ENCODE assay signal across 1 cellular context in genomic region chr2:75561566-75562512, GRCh38.
TF ChIP-seq lines count a peak whose summit lies in the region.

No MANE protein-coding gene starts in this region.

TF ChIP-seq in HepG2, 621 proteins besides CTCF, POLR2A, EP300 and RAD21 (continues in another document):
- TF ChIP-seq LBX2 (CRISPR knock-in tag; IDR thresholded peaks at IDR 0.05; ENCODE audit: borderline replicate concordance) (0 out of 2 replicates have a peak, but pooled peaks have one; percentile 41), MEIS2 (CRISPR knock-in tag; IDR thresholded peaks at IDR 0.05) (peak; percentile 37; the same call in 1 of the 2 replicates), MAX (IDR thresholded peaks at IDR 0.05) (peak; percentile 51; the same call in 1 of the 2 replicates), BRD4 (CRISPR knock-in tag; IDR thresholded peaks at IDR 0.05) (peak; percentile 72), PITX1 (CRISPR knock-in tag; IDR thresholded peaks at IDR 0.05) (0 out of 2 replicates have a peak, but pooled peaks have one; percentile 31), ZNF564 (CRISPR knock-in tag; IDR thresholded peaks at IDR 0.05) (0 out of 2 replicates have a peak, but pooled peaks have one; percentile 15), ZNF224 (CRISPR knock-in tag; IDR thresholded peaks at IDR 0.05) (no peak), ATF5 (CRISPR knock-in tag; IDR thresholded peaks at IDR 0.05; ENCODE audit: low read depth) (no peak), ZNF607 (CRISPR knock-in tag; IDR thresholded peaks at IDR 0.05; ENCODE audit: borderline replicate concordance) (no peak), SAFB2 (CRISPR knock-in tag; IDR thresholded peaks at IDR 0.05; ENCODE audit: borderline replicate concordance, low read depth) (0 out of 2 replicates have a peak, but pooled peaks have one; percentile 8), ZNF441 (CRISPR knock-in tag; IDR thresholded peaks at IDR 0.05; ENCODE audit: borderline replicate concordance) (0 out of 2 replicates have a peak, but pooled peaks have one; percentile 28), E2F1 (CRISPR knock-in tag; IDR thresholded peaks at IDR 0.05) (no peak), FOXJ3 (CRISPR knock-in tag; IDR thresholded peaks at IDR 0.05; ENCODE audit: borderline replicate concordance) (no peak), ELF3 (CRISPR knock-in tag; IDR thresholded peaks at IDR 0.05) (peak; percentile 17; the same call in 1 of the 2 replicates), ARNTL (CRISPR knock-in tag; IDR thresholded peaks at IDR 0.05) (no peak), ELF4 (CRISPR knock-in tag; IDR thresholded peaks at IDR 0.05; ENCODE audit: borderline replicate concordance) (0 out of 2 replicates have a peak, but pooled peaks have one; percentile 28), SSRP1 (CRISPR knock-in tag; IDR thresholded peaks at IDR 0.05) (peak; percentile 66; the same call in 1 of the 2 replicates), ELF1 (CRISPR knock-in tag; IDR thresholded peaks at IDR 0.05) (0 out of 2 replicates have a peak, but pooled peaks have one; percentile 14), NFYB (CRISPR knock-in tag; IDR thresholded peaks at IDR 0.05) (no peak), ZNF879 (CRISPR knock-in tag; IDR thresholded peaks at IDR 0.05) (no peak), ZNF788 (CRISPR knock-in tag; IDR thresholded peaks at IDR 0.05; ENCODE audit: borderline replicate concordance) (peak; percentile 42; the same call in 1 of the 2 replicates), ZBTB26 (CRISPR knock-in tag; IDR thresholded peaks at IDR 0.05; ENCODE audit: borderline replicate concordance) (0 out of 2 replicates have a peak, but pooled peaks have one; percentile 54), MYC (CRISPR knock-in tag; IDR thresholded peaks at IDR 0.05; ENCODE audit: borderline replicate concordance) (peak; percentile 58), ZSCAN20 (CRISPR knock-in tag; IDR thresholded peaks at IDR 0.05; ENCODE audit: borderline replicate concordance) (0 out of 2 replicates have a peak, but pooled peaks have one; percentile 42), FOXC1 (CRISPR knock-in tag; IDR thresholded peaks at IDR 0.05; ENCODE audit: borderline replicate concordance) (peak; percentile 71), E2F2 (CRISPR knock-in tag; IDR thresholded peaks at IDR 0.05; ENCODE audit: borderline replicate concordance) (0 out of 2 replicates have a peak, but pooled peaks have one; percentile 39), SNAPC2 (CRISPR knock-in tag; IDR thresholded peaks at IDR 0.05) (0 out of 2 replicates have a peak, but pooled peaks have one; percentile 32), ZEB1 (IDR thresholded peaks at IDR 0.05; ENCODE audit: insufficient replicate concordance, low read depth) (peak; percentile 30), THYN1 (CRISPR knock-in tag; IDR thresholded peaks at IDR 0.05; ENCODE audit: borderline replicate concordance, low read depth) (0 out of 2 replicates have a peak, but pooled peaks have one; percentile 34), MIER3 (CRISPR knock-in tag; IDR thresholded peaks at IDR 0.05; ENCODE audit: borderline replicate concordance) (0 out of 2 replicates have a peak, but pooled peaks have one; percentile 15), ZNF574 (CRISPR knock-in tag; IDR thresholded peaks at IDR 0.05) (peak; percentile 75), CCDC6 (CRISPR knock-in tag; IDR thresholded peaks at IDR 0.05) (0 out of 2 replicates have a peak, but pooled peaks have one; percentile 28), HMG20B (CRISPR knock-in tag; conservative IDR thresholded peaks at IDR 0.05) (0 out of 2 replicates have a peak, but pooled peaks have one; percentile 14), ZBTB3 (CRISPR knock-in tag; IDR thresholded peaks at IDR 0.05; ENCODE audit: borderline replicate concordance, low read depth) (0 out of 2 replicates have a peak, but pooled peaks have one; percentile 23), MED13 (CRISPR knock-in tag; IDR thresholded peaks at IDR 0.05) (no peak), ZC3H4 (CRISPR knock-in tag; IDR thresholded peaks at IDR 0.05; ENCODE audit: borderline replicate concordance) (0 out of 2 replicates have a peak, but pooled peaks have one; percentile 67), ZBTB37 (CRISPR knock-in tag; IDR thresholded peaks at IDR 0.05) (no peak), RBFOX2 (IDR thresholded peaks at IDR 0.05; ENCODE audit: low read depth, low read length) (peak; percentile 59), POLR2G (IDR thresholded peaks at IDR 0.05; ENCODE audit: low read depth, low read length) (peak; percentile 49; the same call in 1 of the 2 replicates), KDM2A (CRISPR knock-in tag; IDR thresholded peaks at IDR 0.05; ENCODE audit: borderline replicate concordance, low read depth) (0 out of 2 replicates have a peak, but pooled peaks have one; percentile 24), MAFF (IDR thresholded peaks at IDR 0.05; ENCODE audit: low read depth, low read length) (no peak), NFRKB (IDR thresholded peaks at IDR 0.05) (no peak), BORCS8-MEF2B (CRISPR knock-in tag; IDR thresholded peaks at IDR 0.05) (no peak), ZNF773 (CRISPR knock-in tag; IDR thresholded peaks at IDR 0.05; ENCODE audit: borderline replicate concordance) (peak; percentile 66; the same call in 1 of the 2 replicates)
- TF ChIP-seq, protein P1, sequence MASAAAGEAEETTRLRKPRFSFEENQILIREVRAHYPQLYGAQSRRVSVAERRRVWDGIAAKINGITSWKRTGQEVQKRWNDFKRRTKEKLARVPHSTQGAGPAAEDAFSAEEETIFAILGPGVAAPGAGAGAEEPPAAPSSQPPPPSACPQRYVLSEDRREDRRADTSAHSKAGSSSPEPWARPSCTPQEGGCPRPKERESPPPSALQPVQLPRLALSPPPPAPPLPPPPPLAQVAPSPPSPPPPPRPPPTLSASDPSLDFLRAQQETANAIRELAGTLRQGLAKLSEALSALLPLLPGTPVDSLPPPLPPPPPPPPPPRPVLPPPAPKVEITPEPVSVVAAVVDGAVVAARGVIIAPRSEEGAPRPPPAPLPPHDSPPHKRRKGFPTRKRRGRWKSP (CRISPR knock-in tag; IDR thresholded peaks at IDR 0.05), result peak; percentile 3; the same call in 1 of the 2 replicates
- TF ChIP-seq, protein P2, sequence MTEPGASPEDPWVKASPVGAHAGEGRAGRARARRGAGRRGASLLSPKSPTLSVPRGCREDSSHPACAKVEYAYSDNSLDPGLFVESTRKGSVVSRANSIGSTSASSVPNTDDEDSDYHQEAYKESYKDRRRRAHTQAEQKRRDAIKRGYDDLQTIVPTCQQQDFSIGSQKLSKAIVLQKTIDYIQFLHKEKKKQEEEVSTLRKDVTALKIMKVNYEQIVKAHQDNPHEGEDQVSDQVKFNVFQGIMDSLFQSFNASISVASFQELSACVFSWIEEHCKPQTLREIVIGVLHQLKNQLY (CRISPR knock-in tag; IDR thresholded peaks at IDR 0.05), result 0 out of 2 replicates have a peak, but pooled peaks have one; percentile 5
- TF ChIP-seq, protein P3, sequence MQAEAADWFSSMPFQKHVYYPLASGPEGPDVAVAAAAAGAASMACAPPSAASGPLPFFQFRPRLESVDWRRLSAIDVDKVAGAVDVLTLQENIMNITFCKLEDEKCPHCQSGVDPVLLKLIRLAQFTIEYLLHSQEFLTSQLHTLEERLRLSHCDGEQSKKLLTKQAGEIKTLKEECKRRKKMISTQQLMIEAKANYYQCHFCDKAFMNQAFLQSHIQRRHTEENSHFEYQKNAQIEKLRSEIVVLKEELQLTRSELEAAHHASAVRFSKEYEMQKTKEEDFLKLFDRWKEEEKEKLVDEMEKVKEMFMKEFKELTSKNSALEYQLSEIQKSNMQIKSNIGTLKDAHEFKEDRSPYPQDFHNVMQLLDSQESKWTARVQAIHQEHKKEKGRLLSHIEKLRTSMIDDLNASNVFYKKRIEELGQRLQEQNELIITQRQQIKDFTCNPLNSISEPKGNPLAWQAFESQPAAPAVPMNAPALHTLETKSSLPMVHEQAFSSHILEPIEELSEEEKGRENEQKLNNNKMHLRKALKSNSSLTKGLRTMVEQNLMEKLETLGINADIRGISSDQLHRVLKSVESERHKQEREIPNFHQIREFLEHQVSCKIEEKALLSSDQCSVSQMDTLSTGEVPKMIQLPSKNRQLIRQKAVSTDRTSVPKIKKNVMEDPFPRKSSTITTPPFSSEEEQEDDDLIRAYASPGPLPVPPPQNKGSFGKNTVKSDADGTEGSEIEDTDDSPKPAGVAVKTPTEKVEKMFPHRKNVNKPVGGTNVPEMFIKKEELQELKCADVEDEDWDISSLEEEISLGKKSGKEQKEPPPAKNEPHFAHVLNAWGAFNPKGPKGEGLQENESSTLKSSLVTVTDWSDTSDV (CRISPR knock-in tag; IDR thresholded peaks at IDR 0.05), result no peak
- TF ChIP-seq, protein P4, sequence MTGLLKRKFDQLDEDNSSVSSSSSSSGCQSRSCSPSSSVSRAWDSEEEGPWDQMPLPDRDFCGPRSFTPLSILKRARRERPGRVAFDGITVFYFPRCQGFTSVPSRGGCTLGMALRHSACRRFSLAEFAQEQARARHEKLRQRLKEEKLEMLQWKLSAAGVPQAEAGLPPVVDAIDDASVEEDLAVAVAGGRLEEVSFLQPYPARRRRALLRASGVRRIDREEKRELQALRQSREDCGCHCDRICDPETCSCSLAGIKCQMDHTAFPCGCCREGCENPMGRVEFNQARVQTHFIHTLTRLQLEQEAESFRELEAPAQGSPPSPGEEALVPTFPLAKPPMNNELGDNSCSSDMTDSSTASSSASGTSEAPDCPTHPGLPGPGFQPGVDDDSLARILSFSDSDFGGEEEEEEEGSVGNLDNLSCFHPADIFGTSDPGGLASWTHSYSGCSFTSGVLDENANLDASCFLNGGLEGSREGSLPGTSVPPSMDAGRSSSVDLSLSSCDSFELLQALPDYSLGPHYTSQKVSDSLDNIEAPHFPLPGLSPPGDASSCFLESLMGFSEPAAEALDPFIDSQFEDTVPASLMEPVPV (CRISPR knock-in tag; IDR thresholded peaks at IDR 0.05), result 0 out of 2 replicates have a peak, but pooled peaks have one; percentile 10
